In the genomic region with DNA sequence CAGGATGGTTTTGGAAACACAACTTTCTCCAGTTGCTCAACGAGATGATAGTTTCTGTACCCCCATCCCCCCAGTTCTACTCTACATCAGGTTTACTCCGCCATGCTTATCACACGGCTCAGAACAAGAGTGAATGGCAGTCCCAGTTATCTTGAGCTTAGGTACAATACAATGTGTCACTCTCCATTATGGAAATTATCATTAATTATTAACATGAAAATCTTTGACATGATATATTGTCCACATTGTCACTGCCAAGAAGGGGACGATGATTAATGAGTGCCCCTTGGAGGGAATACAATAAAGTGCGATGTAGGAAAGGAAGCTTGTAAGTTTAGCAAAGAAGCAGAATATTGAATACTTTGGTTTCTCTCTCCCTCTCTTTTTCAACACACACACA, we compare ENCODE assay signal across 37 cellular contexts.
DNase-seq lines count a peak whose midpoint lies in the region; ATAC-seq, FAIRE-seq and TF ChIP-seq lines count a peak whose summit lies in the region.
"Had no signal": no experiment of that assay in that cellular context is flagged by ENCODE, and none has a peak within 500 bp of the region (broad histone marks: within the 10 kb centered on the region; RNA-seq: fewer than 3 reads in every experiment).

No MANE protein-coding gene starts in this region.

- no peak overlapping the region for H2AFZ ChIP-seq in GM23338

- H3K9me3 ChIP-seq in body of pancreas (no peaks in the 10 kb centered on the region), pancreas (no peaks in the 10 kb centered on the region)
- H3K9me3 ChIP-seq: A549, BE2C, BLaER1, Caco-2 had no signal

- ATAC-seq in body of pancreas (peak; percentile 56), pancreas (peak; percentile 30 to 75 (median 65)), GM23338 (no peak), GM21717 (IDR thresholded peaks at IDR 0.05; ENCODE audit: unreplicated experiment) (no peak)
- ATAC-seq: A549; CD8-positive, alpha-beta T cell had no signal

- H4K20me1 ChIP-seq in GM23338 (replicated peaks; ENCODE audit: insufficient read depth), result no peaks in the 10 kb centered on the region
- H4K20me1 ChIP-seq: BLaER1; BLaER1 treated with 17β-estradiol and CSF1 and Interleukin-3, amounts not matched to agents 10 nM and 100 nM had no signal

- no peak overlapping the region for H3K27ac ChIP-seq in body of pancreas
- no peak overlapping the region for H3K27ac ChIP-seq in pancreas
- no peak overlapping the region for H3K27ac ChIP-seq in GM23338 (ENCODE audit: low read depth)
- H3K27ac ChIP-seq: 22Rv1, A549, BLaER1, C4-2B had no signal

- H3K79me2 ChIP-seq in GM23338 (replicated peaks; ENCODE audit: insufficient read depth), result no peaks in the 10 kb centered on the region

- 0 out of 2 replicates have a peak, but pooled peaks cover 10% of the 10 kb centered on the region for H3K9me2 ChIP-seq in GM23338 (ENCODE audit: insufficient read depth)

- POLR2A ChIA-PET in activated CD4-positive, alpha-beta memory T cell treated with anti-CD3 and anti-CD28 coated beads for 36 hours (lab: Charles Lee), result no interaction called here

- no peak overlapping the region for H3K4me3 Mint-ChIP-seq in activated CD4-positive, alpha-beta memory T cell treated with anti-CD3 and anti-CD28 coated beads for 36 hours
- H3K4me3 Mint-ChIP-seq in GM23338, result no peak overlapping the region
- H3K4me3 Mint-ChIP-seq: B cell; CD14-positive monocyte; CD4-positive, alpha-beta memory T cell; CD4-positive, alpha-beta T cell; CD4-positive, CD25-positive, alpha-beta regulatory T cell; CD8-positive, alpha-beta memory T cell; CD8-positive, alpha-beta T cell had no signal

- H3K36me3 Mint-ChIP-seq in activated CD4-positive, alpha-beta memory T cell treated with anti-CD3 and anti-CD28 coated beads for 36 hours, result no peaks in the 10 kb centered on the region
- H3K36me3 Mint-ChIP-seq in GM23338 (ENCODE audit: low read depth), result no peaks in the 10 kb centered on the region
- H3K36me3 Mint-ChIP-seq: CD14-positive monocyte; CD4-positive, alpha-beta memory T cell; CD8-positive, alpha-beta memory T cell; CD8-positive, alpha-beta T cell had no signal

- H3K27me3 ChIP-seq in body of pancreas (no peaks in the 10 kb centered on the region), pancreas (no peaks in the 10 kb centered on the region), GM23338 (ENCODE audit: insufficient read depth) (no peaks in the 10 kb centered on the region)
- H3K27me3 ChIP-seq: BLaER1; BLaER1 treated with 17β-estradiol and CSF1 and Interleukin-3, amounts not matched to agents 10 nM and 100 nM had no signal

- FAIRE-seq in pancreas (lab: Jason Lieb, UNC), result no peak
- FAIRE-seq: A204.1, A549, D721Med had no signal

- no peaks in the 10 kb centered on the region for H3K4me1 Mint-ChIP-seq in activated CD4-positive, alpha-beta memory T cell treated with anti-CD3 and anti-CD28 coated beads for 36 hours (ENCODE audit: low read depth)
- H3K4me1 Mint-ChIP-seq in GM23338, result no peaks in the 10 kb centered on the region

- no peak for TF ChIP-seq CTCF in body of pancreas (IDR thresholded peaks at IDR 0.05)
- TF ChIP-seq CTCF in pancreas (IDR thresholded peaks at IDR 0.05), result no peak
- no peak for TF ChIP-seq CTCF in GM23338 (conservative IDR thresholded peaks at IDR 0.05; ENCODE audit: low read depth in 2 of 2)

- peaks cover 3% of the 10 kb centered on the region for H3K9me3 Mint-ChIP-seq in activated CD4-positive, alpha-beta memory T cell treated with anti-CD3 and anti-CD28 coated beads for 36 hours
- H3K9me3 Mint-ChIP-seq in GM23338, result no peaks in the 10 kb centered on the region
- H3K9me3 Mint-ChIP-seq: CD14-positive monocyte had no signal

- CTCF ChIA-PET in activated CD4-positive, alpha-beta memory T cell treated with anti-CD3 and anti-CD28 coated beads for 36 hours (lab: Charles Lee), result no interaction called here

- no peaks in the 10 kb centered on the region for H3F3A ChIP-seq in GM23338 (replicated peaks; ENCODE audit: low read depth)

- no peak for DNase-seq in body of pancreas
- DNase-seq in kidney tubule cell (ENCODE audit: low spot score), result peak; percentile 14
- DNase-seq in mucosa of gallbladder (ENCODE audit: low spot score), result peak; percentile 11
- no peak for DNase-seq in pancreas
- no peak for DNase-seq in activated CD4-positive, alpha-beta memory T cell treated with anti-CD3 and anti-CD28 coated beads for 36 hours
- no peak for DNase-seq in GM23338 (ENCODE audit: low spot score)
- no peak for DNase-seq in NCI-H1694 (lab: John Stamatoyannopoulos, UW)
- DNase-seq: 8988T; ACHN; AML-193; BE2C; C1 segment of cervical spinal cord; Caco-2; Calu3; CD4-positive, alpha-beta memory T cell; CD4-positive, alpha-beta T cell; CD8-positive, alpha-beta memory T cell; CD8-positive, alpha-beta T cell; COR-L47; DMS 273 treated with DMSO at 0.1 percent for 48 hours; DMS153; DMS53; DMS79; DMS79 treated with DMSO at 0.1 percent for 48 hours; DND-41; EL had no signal

- no peak overlapping the region for H3K4me2 ChIP-seq in GM23338
- H3K4me2 ChIP-seq: A549, BLaER1 had no signal

- no peak for TF ChIP-seq POLR2A in body of pancreas (IDR thresholded peaks at IDR 0.05)

- intact Hi-C loops in body of pancreas (cut with DNase I) (no loop called here), pancreas (cut with DNase I) (no loop called here)
- intact Hi-C loops in activated CD4-positive, alpha-beta memory T cell treated with anti-CD3 and anti-CD28 coated beads for 36 hours (cut with micrococcal nuclease), result no loop called here

- H3K4me1 ChIP-seq in body of pancreas (no peaks in the 10 kb centered on the region), pancreas (no peaks in the 10 kb centered on the region), GM23338 (ENCODE audit: insufficient read depth) (no peaks in the 10 kb centered on the region)
- H3K4me1 ChIP-seq: A549, BLaER1, Caco-2 had no signal

- no peak overlapping the region for H3K4me3 ChIP-seq in body of pancreas
- H3K4me3 ChIP-seq in pancreas, result no peak overlapping the region
- H3K4me3 ChIP-seq in GM23338, result no peak overlapping the region
- H3K4me3 ChIP-seq: A549; BLaER1; BLaER1 treated with 17β-estradiol and CSF1 and Interleukin-3, amounts not matched to agents 10 nM and 100 nM had no signal

- H3K36me3 ChIP-seq in body of pancreas (replicated peaks in 1 of 2; ENCODE audit: insufficient read depth in 1 of 2, low read depth in 2 of 2) (no peaks in the 10 kb centered on the region), pancreas (no peaks in the 10 kb centered on the region), GM23338 (ENCODE audit: insufficient read depth) (no peaks in the 10 kb centered on the region)
- H3K36me3 ChIP-seq: BE2C; BLaER1; BLaER1 treated with 17β-estradiol and CSF1 and Interleukin-3, amounts not matched to agents 10 nM and 100 nM had no signal

- H3K27me3 Mint-ChIP-seq in activated CD4-positive, alpha-beta memory T cell treated with anti-CD3 and anti-CD28 coated beads for 36 hours, result no peaks in the 10 kb centered on the region
- no peaks in the 10 kb centered on the region for H3K27me3 Mint-ChIP-seq in GM23338 (ENCODE audit: insufficient read depth, low read depth, poor library complexity)
- H3K27me3 Mint-ChIP-seq: B cell; CD4-positive, alpha-beta T cell; CD4-positive, CD25-positive, alpha-beta regulatory T cell had no signal

- no peak overlapping the region for H3K27ac Mint-ChIP-seq in activated CD4-positive, alpha-beta memory T cell treated with anti-CD3 and anti-CD28 coated beads for 36 hours
- H3K27ac Mint-ChIP-seq in GM23338, result no peak overlapping the region
- H3K27ac Mint-ChIP-seq: B cell; CD4-positive, alpha-beta memory T cell; CD4-positive, alpha-beta T cell; CD8-positive, alpha-beta memory T cell; CD8-positive, alpha-beta T cell had no signal

- 11 to 23% methylated on average over 5 of the region's 5 CpGs for WGBS in body of pancreas, 2 donors
- WGBS in pancreas, 2 donors, result 12 to 14% methylated on average over 5 of the region's 5 CpGs

TF ChIP-seq in GM23338, 12 proteins besides CTCF, POLR2A, EP300 and RAD21 (continues in another document):
- no peak for TF ChIP-seq JUNB (IDR thresholded peaks at IDR 0.05; ENCODE audit: unreplicated experiment)
- no peak for TF ChIP-seq STAT1 (IDR thresholded peaks at IDR 0.05; ENCODE audit: unreplicated experiment)
- no peak for TF ChIP-seq EZH2phosphoT487 (IDR thresholded peaks at IDR 0.05; ENCODE audit: unreplicated experiment)

Comparison
In these comparisons a context has a peak if more than half of its experiments do, and no peak if none do; other contexts are left out.
1. ATAC-seq: peak in body of pancreas (single experiment) and pancreas (4 of 4); none in GM23338 (single experiment) and GM21717 (single experiment).
2. DNase-seq: peak in kidney tubule cell (single experiment) and mucosa of gallbladder (single experiment); none in body of pancreas (0 of 4), pancreas (0 of 6), activated CD4-positive, alpha-beta memory T cell treated with anti-CD3 and anti-CD28 coated beads for 36 hours (single experiment), GM23338 (single experiment) and NCI-H1694 (single experiment).